ENCODE assay signal across 1 cellular context in genomic region chr11:10155793-10156490, GRCh38.
A peak's percentile ranks its signal among the peaks of the same experiment; 100 is the strongest.
TF ChIP-seq lines count a peak whose summit lies in the region.

No MANE protein-coding gene starts in this region.

TF ChIP-seq in H1, 55 proteins besides CTCF, POLR2A, EP300 and RAD21:
- TF ChIP-seq TCF12 (IDR thresholded peaks at IDR 0.05; ENCODE audit: low read depth, low read length) (0 out of 2 replicates have a peak, but pooled peaks have one; percentile 27), RFX5 (IDR thresholded peaks at IDR 0.05; ENCODE audit: borderline replicate concordance, low read depth, low read length) (no peak), MAFK (IDR thresholded peaks at IDR 0.05; ENCODE audit: low read depth, low read length) (peak; percentile 5; the same call in 1 of the 2 replicates)
